ENCODE assay signal across 25 cellular contexts in the genomic region with DNA sequence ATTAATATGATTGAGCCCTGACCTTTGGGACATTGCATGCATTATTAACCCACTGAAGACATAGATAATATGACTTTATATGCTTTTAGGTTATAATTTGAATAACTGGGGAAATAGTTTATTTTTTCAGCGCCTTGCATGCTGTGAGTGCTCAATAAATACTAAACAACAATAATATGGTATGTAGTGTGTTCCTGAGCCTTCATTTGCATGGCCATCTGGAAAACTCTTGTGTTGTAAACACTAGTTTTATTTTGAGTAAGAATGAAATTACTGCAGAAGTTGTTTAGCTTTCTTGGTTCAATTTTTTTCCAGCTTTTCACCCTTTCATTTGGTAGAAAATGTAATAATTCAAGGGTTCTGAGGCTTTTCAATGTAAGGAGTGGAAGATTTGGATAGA.
DNase-seq lines count a peak whose midpoint lies in the region; ATAC-seq and FAIRE-seq lines count a peak whose summit lies in the region.
"Had no signal": no experiment of that assay in that cellular context is flagged by ENCODE, and none has a peak within 500 bp of the region (broad histone marks: within the 10 kb centered on the region; RNA-seq: fewer than 3 reads in every experiment).

No MANE protein-coding gene starts in this region.

- no peaks in the 10 kb centered on the region for H3K9me3 ChIP-seq in neuron (ENCODE audit: low read length)
- H3K9me3 ChIP-seq: BE2C had no signal

- H2AFZ ChIP-seq in neuron (ENCODE audit: low read depth, low read length) = peak overlapping the region; percentile 36

- H3K27me3 ChIP-seq in neuron (ENCODE audit: insufficient read depth, low read length) = no peaks in the 10 kb centered on the region
- H3K27me3 ChIP-seq: BE2C, BLaER1 had no signal

- H3K4me3 ChIP-seq in neuron (ENCODE audit: low read length) = no peak overlapping the region
- H3K4me3 ChIP-seq: BLaER1, GM12878 had no signal

- H3K36me3 ChIP-seq in neuron (ENCODE audit: insufficient read depth, low read length) = no peaks in the 10 kb centered on the region
- H3K36me3 ChIP-seq: BE2C, BLaER1 had no signal

- DNase-seq in RPMI8226 (no peak), NCI-H82 treated with DMSO at 0.1 percent for 48 hours (lab: John Stamatoyannopoulos, UW; ENCODE audit: unreplicated experiment) (no peak)
- DNase-seq: 8988T; ACHN; BE2C; C1 segment of cervical spinal cord; CD4-positive, alpha-beta memory T cell; CD4-positive, CD25-positive, alpha-beta regulatory T cell; CD8-positive, alpha-beta memory T cell; COR-L47; DMS 273 treated with DMSO at 0.1 percent for 48 hours; DMS153; DMS53; DMS79; DND-41; GDM1 had no signal

- H3K4me1 ChIP-seq in neuron (ENCODE audit: insufficient read depth, low read length) = no peaks in the 10 kb centered on the region
- H3K4me1 ChIP-seq: BE2C had no signal

- FAIRE-seq in endometrium (lab: Jason Lieb, UNC) = peak; percentile 88
- FAIRE-seq: A204.1, GM12878, GM12892, GM18507 had no signal

- ATAC-seq in HG02870 (IDR thresholded peaks at IDR 0.05; ENCODE audit: unreplicated experiment) (peak; percentile 56), HG02759 (IDR thresholded peaks at IDR 0.05; ENCODE audit: unreplicated experiment) (no peak)
- ATAC-seq: GM12878 had no signal
